11 cellular contexts compared by ENCODE assay signal in the genomic region with DNA sequence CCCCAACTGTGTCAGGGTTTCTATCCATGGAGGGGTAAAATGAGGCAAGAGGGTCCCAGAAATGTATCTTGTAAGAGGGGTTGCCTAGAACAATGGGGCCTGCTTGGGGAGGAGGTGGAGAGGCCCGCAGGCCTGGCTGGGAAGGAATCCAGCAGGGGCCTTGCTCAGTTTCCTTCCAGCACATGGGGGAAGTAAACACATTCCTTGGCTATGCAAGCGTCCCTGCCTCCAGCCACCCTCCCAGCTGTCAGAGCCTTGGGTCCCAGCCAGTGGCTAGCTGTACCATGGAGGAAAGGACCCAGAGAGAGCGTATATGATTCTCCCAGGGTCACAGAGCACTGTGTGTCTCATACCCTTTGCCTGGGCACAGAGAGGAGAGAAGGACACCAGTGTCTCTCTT.
DNase-seq lines count a peak whose midpoint lies in the region; ATAC-seq and TF ChIP-seq lines count a peak whose summit lies in the region.
"Had no signal": no experiment of that assay in that cellular context is flagged by ENCODE, and none has a peak within 500 bp of the region (broad histone marks: within the 10 kb centered on the region; RNA-seq: fewer than 3 reads in every experiment).

No MANE protein-coding gene starts in this region.

- H3K27me3 Mint-ChIP-seq in osteocyte (ENCODE audit: unreplicated experiment): no peaks in the 10 kb centered on the region

- TF ChIP-seq POLR2A in gastroesophageal sphincter (IDR thresholded peaks at IDR 0.05): no peak

- peak overlapping the region; percentile 34 to 97; a peak in 3 of 4 replicates for H3K27ac ChIP-seq in SK-N-SH (ENCODE audit: low read depth in 2 of 2, low read length in 1 of 2)
- H3K27ac ChIP-seq in gastroesophageal sphincter: peak overlapping the region; percentile 82 to 94 (median 88)

- peaks cover 16 to 33% of the 10 kb centered on the region in 2 experiments for H3K4me1 ChIP-seq in SK-N-SH (ENCODE audit: control insufficient read depth in 1 of 2, insufficient read depth in 2 of 2, low read depth in 1 of 2, low read length in 1 of 2)
- peaks cover 12 to 83% (median 52%) of the 10 kb centered on the region in 3 donors for H3K4me1 ChIP-seq in gastroesophageal sphincter

- ATAC-seq in SK-N-SH treated with all-trans-retinoic acid at 6 μM for 48 hours (no peak; the same call in 2 of the 3 replicates), gastroesophageal sphincter (peak; percentile 76), HG02610 (IDR thresholded peaks at IDR 0.05; ENCODE audit: unreplicated experiment) (no peak), GM19467 (IDR thresholded peaks at IDR 0.05; ENCODE audit: unreplicated experiment) (no peak)

- no peaks in the 10 kb centered on the region for H3K79me2 ChIP-seq in SK-N-SH (ENCODE audit: insufficient read depth)

- H3F3A ChIP-seq in SK-N-SH (replicated peaks; ENCODE audit: insufficient read depth): peaks cover 34% of the 10 kb centered on the region

- no peak overlapping the region for H3K4me3 Mint-ChIP-seq in osteocyte (ENCODE audit: unreplicated experiment)
- H3K4me3 Mint-ChIP-seq: neural crest cell had no signal

- H3K9ac ChIP-seq in SK-N-SH: no peak overlapping the region

- TF ChIP-seq RAD21 in SK-N-SH (IDR thresholded peaks at IDR 0.05; ENCODE audit: low read length): no peak

- H3K4me2 ChIP-seq in SK-N-SH: no peak overlapping the region

- H3K36me3 ChIP-seq in SK-N-SH (replicated peaks in 1 of 2; ENCODE audit: control insufficient read depth in 1 of 2, insufficient read depth in 2 of 2, low read length in 1 of 2): no peaks in the 10 kb centered on the region
- no peaks in the 10 kb centered on the region for H3K36me3 ChIP-seq in gastroesophageal sphincter

- CTCF ChIA-PET in SK-N-SH (lab: Yijun Ruan, JAX): interaction anchor here (0.6 to 6.3 kb wide), 2 partner anchors 8 to 74 kb away, joined by 4 to 37 read pairs; no protein-coding TSS in a partner anchor

- H3K9me3 Mint-ChIP-seq in osteocyte (ENCODE audit: unreplicated experiment): no peaks in the 10 kb centered on the region
- H3K9me3 Mint-ChIP-seq: neural crest cell had no signal

- WGBS in SK-N-SH (ENCODE audit: low lambda C conversion rate): 50% methylated on average over 3 of the region's 3 CpGs
- 0% methylated on average over 1 of the region's 3 CpGs for WGBS in gastroesophageal sphincter (ENCODE audit: low coverage in 1 of 2), 2 donors

- no peak overlapping the region for H3K4me3 ChIP-seq in SK-N-SH (ENCODE audit: low read depth in 2 of 2, low read length in 1 of 2)
- H3K4me3 ChIP-seq in gastroesophageal sphincter: no peak overlapping the region

- H3K36me3 Mint-ChIP-seq in osteocyte (ENCODE audit: unreplicated experiment): no peaks in the 10 kb centered on the region

- TF ChIP-seq EP300 in SK-N-SH (IDR thresholded peaks at IDR 0.05; ENCODE audit: borderline replicate concordance in 1 of 2, low read depth in 1 of 2, low read length in 1 of 2) (no peak), gastroesophageal sphincter (IDR thresholded peaks at IDR 0.05) (no peak)

- H3K27me3 ChIP-seq in SK-N-SH (ENCODE audit: insufficient read depth) (no peaks in the 10 kb centered on the region), gastroesophageal sphincter (no peaks in the 10 kb centered on the region)

- no peaks in the 10 kb centered on the region for H3K9me2 ChIP-seq in SK-N-SH

- no peaks in the 10 kb centered on the region for H3K9me3 ChIP-seq in SK-N-SH
- H3K9me3 ChIP-seq in gastroesophageal sphincter: no peaks in the 10 kb centered on the region

- POLR2A ChIA-PET in SK-N-SH (lab: Yijun Ruan, JAX): no interaction called here

- H3K4me1 Mint-ChIP-seq in osteocyte (ENCODE audit: unreplicated experiment): peaks cover 79% of the 10 kb centered on the region

- H2AFZ ChIP-seq in SK-N-SH (ENCODE audit: low read depth): no peak overlapping the region; the same call in 1 of the 2 replicates

- H4K20me1 ChIP-seq in SK-N-SH (ENCODE audit: insufficient read depth): no peaks in the 10 kb centered on the region

- TF ChIP-seq CTCF in SK-N-SH (IDR thresholded peaks at IDR 0.05): no peak
- TF ChIP-seq CTCF in gastroesophageal sphincter (IDR thresholded peaks at IDR 0.05): peak in 2 of 4 experiments; percentile 9 to 16
- no peak for TF ChIP-seq CTCF in osteocyte (IDR thresholded peaks at IDR 0.05)

- H3K27ac Mint-ChIP-seq in osteocyte (ENCODE audit: unreplicated experiment): peak overlapping the region; percentile 71

- DNase-seq in SK-N-SH (no peak), osteocyte (ENCODE audit: extremely low spot score, unreplicated experiment) (no peak), GF-D8 (lab: John Stamatoyannopoulos, UW) (no peak), 8988T (no peak)
- DNase-seq: glutamatergic neuron, NCI-H2081 had no signal

TF ChIP-seq in SK-N-SH, 30 proteins besides CTCF, POLR2A, EP300 and RAD21:
- peak; percentile 45; the same call in 1 of the 2 replicates for TF ChIP-seq TCF12 (IDR thresholded peaks at IDR 0.05)
- TF ChIP-seq, protein P1, sequence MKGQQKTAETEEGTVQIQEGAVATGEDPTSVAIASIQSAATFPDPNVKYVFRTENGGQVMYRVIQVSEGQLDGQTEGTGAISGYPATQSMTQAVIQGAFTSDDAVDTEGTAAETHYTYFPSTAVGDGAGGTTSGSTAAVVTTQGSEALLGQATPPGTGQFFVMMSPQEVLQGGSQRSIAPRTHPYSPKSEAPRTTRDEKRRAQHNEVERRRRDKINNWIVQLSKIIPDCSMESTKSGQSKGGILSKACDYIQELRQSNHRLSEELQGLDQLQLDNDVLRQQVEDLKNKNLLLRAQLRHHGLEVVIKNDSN (IDR thresholded peaks at IDR 0.05; ENCODE audit: borderline replicate concordance, low read depth): no peak
- TF ChIP-seq NFIC (IDR thresholded peaks at IDR 0.05; ENCODE audit: borderline replicate concordance): peak; percentile 76
- TF ChIP-seq SIN3A (IDR thresholded peaks at IDR 0.05; ENCODE audit: borderline replicate concordance, low read depth, low read length): peak; percentile 32; the same call in 1 of the 2 replicates
- TF ChIP-seq, protein P2, sequence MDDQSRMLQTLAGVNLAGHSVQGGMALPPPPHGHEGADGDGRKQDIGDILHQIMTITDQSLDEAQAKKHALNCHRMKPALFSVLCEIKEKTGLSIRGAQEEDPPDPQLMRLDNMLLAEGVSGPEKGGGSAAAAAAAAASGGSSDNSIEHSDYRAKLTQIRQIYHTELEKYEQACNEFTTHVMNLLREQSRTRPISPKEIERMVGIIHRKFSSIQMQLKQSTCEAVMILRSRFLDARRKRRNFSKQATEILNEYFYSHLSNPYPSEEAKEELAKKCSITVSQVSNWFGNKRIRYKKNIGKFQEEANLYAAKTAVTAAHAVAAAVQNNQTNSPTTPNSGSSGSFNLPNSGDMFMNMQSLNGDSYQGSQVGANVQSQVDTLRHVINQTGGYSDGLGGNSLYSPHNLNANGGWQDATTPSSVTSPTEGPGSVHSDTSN (IDR thresholded peaks at IDR 0.05): peak; percentile 47; the same call in 1 of the 2 replicates
- TF ChIP-seq MEF2A (IDR thresholded peaks at IDR 0.05; ENCODE audit: borderline replicate concordance, low read depth): no peak
- TF ChIP-seq, protein P3, sequence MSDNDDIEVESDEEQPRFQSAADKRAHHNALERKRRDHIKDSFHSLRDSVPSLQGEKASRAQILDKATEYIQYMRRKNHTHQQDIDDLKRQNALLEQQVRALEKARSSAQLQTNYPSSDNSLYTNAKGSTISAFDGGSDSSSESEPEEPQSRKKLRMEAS (IDR thresholded peaks at IDR 0.05; ENCODE audit: low read depth): peak; percentile 90

TF ChIP-seq in SK-N-SH treated with all-trans-retinoic acid at 6 μM for 48 hours, 23 proteins besides CTCF, POLR2A, EP300 and RAD21 (continues in another document):
- TF ChIP-seq CSDC2 (CRISPR knock-in tag; IDR thresholded peaks at IDR 0.05): no peak
- TF ChIP-seq SNAI2 (CRISPR knock-in tag; IDR thresholded peaks at IDR 0.05): no peak
- no peak for TF ChIP-seq CSRNP3 (CRISPR knock-in tag; IDR thresholded peaks at IDR 0.05)
- TF ChIP-seq ZNF70 (CRISPR knock-in tag; IDR thresholded peaks at IDR 0.05): no peak
- no peak for TF ChIP-seq ZNF8 (CRISPR knock-in tag; IDR thresholded peaks at IDR 0.05)
- no peak for TF ChIP-seq ZFP30 (CRISPR knock-in tag; IDR thresholded peaks at IDR 0.05)
- TF ChIP-seq RARB (CRISPR knock-in tag; IDR thresholded peaks at IDR 0.05): no peak
- TF ChIP-seq TSHZ2 (CRISPR knock-in tag; IDR thresholded peaks at IDR 0.05): no peak
- no peak for TF ChIP-seq ZC3H10 (CRISPR knock-in tag; IDR thresholded peaks at IDR 0.05)
